Comparison of ENCODE assay signal across 12 cellular contexts in genomic region chr2:65602851-65603250, GRCh38.
A peak's percentile ranks its signal among the peaks of the same experiment; 100 is the strongest.
DNase-seq lines count a peak whose midpoint lies in the region; ATAC-seq and TF ChIP-seq lines count a peak whose summit lies in the region.
"Had no signal": no experiment of that assay in that cellular context is flagged by ENCODE, and none has a peak within 500 bp of the region (broad histone marks: within the 10 kb centered on the region; RNA-seq: fewer than 3 reads in every experiment).

No MANE protein-coding gene starts in this region.

- H3K27me3 ChIP-seq in right atrium auricular region: no peaks in the 10 kb centered on the region
- H3K27me3 ChIP-seq in OCI-LY1 (ENCODE audit: insufficient read depth, low read length): no peaks in the 10 kb centered on the region
- no peaks in the 10 kb centered on the region for H3K27me3 ChIP-seq in smooth muscle cell (ENCODE audit: low read depth)
- H3K27me3 ChIP-seq: BLaER1 treated with 17β-estradiol and CSF1 and Interleukin-3, amounts not matched to agents 10 nM and 100 nM had no signal

- H3K9me3 ChIP-seq in right atrium auricular region: no peaks in the 10 kb centered on the region
- no peaks in the 10 kb centered on the region for H3K9me3 ChIP-seq in OCI-LY1 (ENCODE audit: low read length)
- H3K9me3 ChIP-seq in smooth muscle cell (replicated peaks; ENCODE audit: low read depth): no peaks in the 10 kb centered on the region
- H3K9me3 ChIP-seq: BLaER1 treated with 17β-estradiol and CSF1 and Interleukin-3, amounts not matched to agents 10 nM and 100 nM had no signal

- H3K36me3 ChIP-seq in right atrium auricular region (no peaks in the 10 kb centered on the region), OCI-LY1 (ENCODE audit: insufficient read depth, low read length) (no peaks in the 10 kb centered on the region), smooth muscle cell (ENCODE audit: low read depth) (no peaks in the 10 kb centered on the region)
- H3K36me3 ChIP-seq: BLaER1 treated with 17β-estradiol and CSF1 and Interleukin-3, amounts not matched to agents 10 nM and 100 nM had no signal

- WGBS in smooth muscle cell (ENCODE audit: low lambda C conversion rate): 90% methylated on average over 3 of the region's 3 CpGs

- H3K4me1 ChIP-seq in right atrium auricular region (peaks cover 0 to 16% of the 10 kb centered on the region in 2 donors), OCI-LY1 (ENCODE audit: insufficient read depth, low read length, severe bottlenecking) (peaks cover 63% of the 10 kb centered on the region), smooth muscle cell (ENCODE audit: low read depth) (no peaks in the 10 kb centered on the region)

- H3K27ac ChIP-seq in right atrium auricular region (no peak overlapping the region), OCI-LY1 (ENCODE audit: low read depth, low read length, poor library complexity, severe bottlenecking) (peak overlapping the region; percentile 96), smooth muscle cell (ENCODE audit: low read depth) (no peak overlapping the region)
- H3K27ac ChIP-seq: BLaER1 treated with 17β-estradiol and CSF1 and Interleukin-3, amounts not matched to agents 10 nM and 100 nM had no signal

- no peaks in the 10 kb centered on the region for H3K9me3 Mint-ChIP-seq in stimulated activated naive B cell treated with anti-CD40 and anti-IgM and Interleukin-4, amounts not matched to agents 10 μg/mL and 1 μg/mL and 100 μg/mL, for 72 hours

- no peaks in the 10 kb centered on the region for H3K27me3 Mint-ChIP-seq in stimulated activated naive B cell treated with anti-CD40 and anti-IgM and Interleukin-4, amounts not matched to agents 10 μg/mL and 1 μg/mL and 100 μg/mL, for 72 hours

- H4K20me1 ChIP-seq in OCI-LY1 (ENCODE audit: insufficient read depth, low read length) (no peaks in the 10 kb centered on the region), smooth muscle cell (ENCODE audit: low read depth) (no peaks in the 10 kb centered on the region)
- H4K20me1 ChIP-seq: BLaER1 treated with 17β-estradiol and CSF1 and Interleukin-3, amounts not matched to agents 10 nM and 100 nM had no signal

- peaks cover 0 to 3% of the 10 kb centered on the region in 2 donors for H3K36me3 Mint-ChIP-seq in stimulated activated naive B cell treated with anti-CD40 and anti-IgM and Interleukin-4, amounts not matched to agents 10 μg/mL and 1 μg/mL and 100 μg/mL, for 72 hours

- peak; percentile 67 for ATAC-seq in Right ventricle myocardium inferior
- no peak for ATAC-seq in stimulated activated naive B cell treated with anti-CD40 and anti-IgM and Interleukin-4, amounts not matched to agents 10 μg/mL and 1 μg/mL and 100 μg/mL, for 72 hours (replicated peaks)
- ATAC-seq in HG03175 (IDR thresholded peaks at IDR 0.05; ENCODE audit: unreplicated experiment): no peak

- intact Hi-C loops in Right ventricle myocardium inferior (cut with DNase I): no loop called here

- H3K27ac Mint-ChIP-seq in stimulated activated naive B cell treated with anti-CD40 and anti-IgM and Interleukin-4, amounts not matched to agents 10 μg/mL and 1 μg/mL and 100 μg/mL, for 72 hours: peak overlapping the region; percentile 26
- H3K27ac Mint-ChIP-seq: H9 had no signal

- H3K4me3 Mint-ChIP-seq in stimulated activated naive B cell treated with anti-CD40 and anti-IgM and Interleukin-4, amounts not matched to agents 10 μg/mL and 1 μg/mL and 100 μg/mL, for 72 hours: no peak overlapping the region
- H3K4me3 Mint-ChIP-seq: H9 had no signal

- H3K9me2 ChIP-seq in OCI-LY1 (ENCODE audit: low read depth, low read length): no peaks in the 10 kb centered on the region

- H2AFZ ChIP-seq in OCI-LY1 (ENCODE audit: low read length): no peak overlapping the region
- no peak overlapping the region for H2AFZ ChIP-seq in smooth muscle cell (ENCODE audit: low read depth)

- no peak overlapping the region for H3K9ac ChIP-seq in OCI-LY1 (ENCODE audit: low read length)
- H3K9ac ChIP-seq in smooth muscle cell (ENCODE audit: low read depth): no peak overlapping the region
- H3K9ac ChIP-seq: BLaER1 treated with 17β-estradiol and CSF1 and Interleukin-3, amounts not matched to agents 10 nM and 100 nM had no signal

- H3K4me2 ChIP-seq in OCI-LY1 (ENCODE audit: low read length): peak overlapping the region; percentile 10; the same call in 1 of the 2 replicates
- H3K4me2 ChIP-seq in smooth muscle cell: no peak overlapping the region
- H3K4me2 ChIP-seq: BLaER1 treated with 17β-estradiol and CSF1 and Interleukin-3, amounts not matched to agents 10 nM and 100 nM had no signal

- H3F3A ChIP-seq in OCI-LY1 (ENCODE audit: insufficient read depth, low read length) (peaks cover 6% of the 10 kb centered on the region), smooth muscle cell (ENCODE audit: low read depth) (no peaks in the 10 kb centered on the region)

- TF ChIP-seq CTCF in right atrium auricular region (IDR thresholded peaks at IDR 0.05) (no peak), OCI-LY1 (IDR thresholded peaks at IDR 0.05; ENCODE audit: low read length) (no peak), fibroblast of mammary gland (conservative IDR thresholded peaks at IDR 0.05; ENCODE audit: control insufficient read depth, insufficient read depth, low read depth, low read length) (no peak), smooth muscle cell (IDR thresholded peaks at IDR 0.05; ENCODE audit: borderline replicate concordance, insufficient read depth, poor library complexity, severe bottlenecking) (no peak)

- DNase-seq in Right ventricle myocardium inferior (ENCODE audit: missing footprints) (no peak), right atrium auricular region (ENCODE audit: low spot score) (no peak), fibroblast of mammary gland (ENCODE audit: low read depth) (peak; percentile 53), smooth muscle cell (lab: John Stamatoyannopoulos, UW; ENCODE audit: unreplicated experiment) (no peak)
- DNase-seq in stimulated activated naive B cell treated with anti-CD40 and anti-IgM and Interleukin-4, amounts not matched to agents 10 μg/mL and 1 μg/mL and 100 μg/mL, for 72 hours: no peak
- DNase-seq: H9, Karpas-422, NCI-H1105, NCI-H1694 treated with DMSO at 0.1 percent for 48 hours had no signal

- peaks cover 42 to 63% of the 10 kb centered on the region in 2 donors for H3K4me1 Mint-ChIP-seq in stimulated activated naive B cell treated with anti-CD40 and anti-IgM and Interleukin-4, amounts not matched to agents 10 μg/mL and 1 μg/mL and 100 μg/mL, for 72 hours

- no peaks in the 10 kb centered on the region for H3K79me2 ChIP-seq in OCI-LY1 (ENCODE audit: insufficient read depth, low read length)
- H3K79me2 ChIP-seq in smooth muscle cell (ENCODE audit: low read depth): no peaks in the 10 kb centered on the region

- H3K4me3 ChIP-seq in right atrium auricular region (no peak overlapping the region), OCI-LY1 (ENCODE audit: low read depth, low read length, poor library complexity, severe bottlenecking) (no peak overlapping the region), fibroblast of mammary gland (ENCODE audit: control insufficient read depth, low read depth, low read length) (no peak overlapping the region), smooth muscle cell (no peak overlapping the region)
- H3K4me3 ChIP-seq: BLaER1 treated with 17β-estradiol and CSF1 and Interleukin-3, amounts not matched to agents 10 nM and 100 nM had no signal
